In genomic region chr14:103267226-103267625, GRCh38 we compare ENCODE assay signal across 1 cellular context.
TF ChIP-seq lines count a peak whose summit lies in the region.

No MANE protein-coding gene starts in this region.

TF ChIP-seq in GM23338, 12 proteins besides CTCF, POLR2A, EP300 and RAD21 (continued from another document):
- no peak for TF ChIP-seq ETS1 (IDR thresholded peaks at IDR 0.05)
